2 cellular contexts compared by ENCODE assay signal in the genomic region with DNA sequence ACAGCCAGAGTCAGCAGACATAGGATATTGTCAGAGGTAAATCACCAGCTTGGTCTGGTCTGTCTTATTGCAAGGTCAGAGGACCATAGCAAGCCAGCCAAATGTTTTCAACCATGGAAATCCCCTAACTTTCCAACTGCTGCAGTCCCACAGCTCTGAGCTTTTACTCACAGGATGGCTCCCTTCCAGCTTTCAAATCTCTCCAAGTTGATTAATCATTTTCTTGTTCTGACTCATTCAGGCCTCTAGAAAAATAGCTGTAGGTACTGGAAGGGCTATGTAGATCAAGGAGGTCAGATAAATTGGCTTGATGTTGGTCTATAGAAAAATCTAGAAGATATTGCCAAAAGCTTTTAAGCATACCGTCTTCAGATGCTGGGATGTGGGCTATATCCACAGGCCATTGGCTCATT.
TF ChIP-seq lines count a peak whose summit lies in the region.

No MANE protein-coding gene starts in this region.

TF ChIP-seq in GM12878, 131 proteins besides CTCF, POLR2A, EP300 and RAD21 (continued from another document and continues in another):
- TF ChIP-seq, protein P1, sequence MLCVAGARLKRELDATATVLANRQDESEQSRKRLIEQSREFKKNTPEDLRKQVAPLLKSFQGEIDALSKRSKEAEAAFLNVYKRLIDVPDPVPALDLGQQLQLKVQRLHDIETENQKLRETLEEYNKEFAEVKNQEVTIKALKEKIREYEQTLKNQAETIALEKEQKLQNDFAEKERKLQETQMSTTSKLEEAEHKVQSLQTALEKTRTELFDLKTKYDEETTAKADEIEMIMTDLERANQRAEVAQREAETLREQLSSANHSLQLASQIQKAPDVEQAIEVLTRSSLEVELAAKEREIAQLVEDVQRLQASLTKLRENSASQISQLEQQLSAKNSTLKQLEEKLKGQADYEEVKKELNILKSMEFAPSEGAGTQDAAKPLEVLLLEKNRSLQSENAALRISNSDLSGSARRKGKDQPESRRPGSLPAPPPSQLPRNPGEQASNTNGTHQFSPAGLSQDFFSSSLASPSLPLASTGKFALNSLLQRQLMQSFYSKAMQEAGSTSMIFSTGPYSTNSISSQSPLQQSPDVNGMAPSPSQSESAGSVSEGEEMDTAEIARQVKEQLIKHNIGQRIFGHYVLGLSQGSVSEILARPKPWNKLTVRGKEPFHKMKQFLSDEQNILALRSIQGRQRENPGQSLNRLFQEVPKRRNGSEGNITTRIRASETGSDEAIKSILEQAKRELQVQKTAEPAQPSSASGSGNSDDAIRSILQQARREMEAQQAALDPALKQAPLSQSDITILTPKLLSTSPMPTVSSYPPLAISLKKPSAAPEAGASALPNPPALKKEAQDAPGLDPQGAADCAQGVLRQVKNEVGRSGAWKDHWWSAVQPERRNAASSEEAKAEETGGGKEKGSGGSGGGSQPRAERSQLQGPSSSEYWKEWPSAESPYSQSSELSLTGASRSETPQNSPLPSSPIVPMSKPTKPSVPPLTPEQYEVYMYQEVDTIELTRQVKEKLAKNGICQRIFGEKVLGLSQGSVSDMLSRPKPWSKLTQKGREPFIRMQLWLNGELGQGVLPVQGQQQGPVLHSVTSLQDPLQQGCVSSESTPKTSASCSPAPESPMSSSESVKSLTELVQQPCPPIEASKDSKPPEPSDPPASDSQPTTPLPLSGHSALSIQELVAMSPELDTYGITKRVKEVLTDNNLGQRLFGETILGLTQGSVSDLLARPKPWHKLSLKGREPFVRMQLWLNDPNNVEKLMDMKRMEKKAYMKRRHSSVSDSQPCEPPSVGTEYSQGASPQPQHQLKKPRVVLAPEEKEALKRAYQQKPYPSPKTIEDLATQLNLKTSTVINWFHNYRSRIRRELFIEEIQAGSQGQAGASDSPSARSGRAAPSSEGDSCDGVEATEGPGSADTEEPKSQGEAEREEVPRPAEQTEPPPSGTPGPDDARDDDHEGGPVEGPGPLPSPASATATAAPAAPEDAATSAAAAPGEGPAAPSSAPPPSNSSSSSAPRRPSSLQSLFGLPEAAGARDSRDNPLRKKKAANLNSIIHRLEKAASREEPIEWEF (IDR thresholded peaks at IDR 0.05; ENCODE audit: insufficient replicate concordance, low read depth, low read length) = peak; percentile 47
- TF ChIP-seq, protein P2, sequence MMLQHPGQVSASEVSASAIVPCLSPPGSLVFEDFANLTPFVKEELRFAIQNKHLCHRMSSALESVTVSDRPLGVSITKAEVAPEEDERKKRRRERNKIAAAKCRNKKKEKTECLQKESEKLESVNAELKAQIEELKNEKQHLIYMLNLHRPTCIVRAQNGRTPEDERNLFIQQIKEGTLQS (IDR thresholded peaks at IDR 0.05; ENCODE audit: borderline replicate concordance, extremely low read depth, low read depth, low read length) = no peak
- TF ChIP-seq CBX5 (IDR thresholded peaks at IDR 0.05; ENCODE audit: low read depth) (0 out of 2 replicates have a peak, but pooled peaks have one; percentile 13), MEF2B (IDR thresholded peaks at IDR 0.05; ENCODE audit: partially characterized antibody, poor library complexity, severe bottlenecking) (peak; percentile 24), REST (IDR thresholded peaks at IDR 0.05; ENCODE audit: low read depth, low read length) (0 out of 2 replicates have a peak, but pooled peaks have one; percentile 24), CREM (IDR thresholded peaks at IDR 0.05; ENCODE audit: low read depth) (peak; percentile 75; the same call in 1 of the 2 replicates), SUPT20H (IDR thresholded peaks at IDR 0.05; ENCODE audit: borderline replicate concordance, control insufficient read depth, low read depth, low read length) (no peak), TCF12 (IDR thresholded peaks at IDR 0.05; ENCODE audit: low read depth, low read length) (peak; percentile 67), CREB1 (IDR thresholded peaks at IDR 0.05; ENCODE audit: low read depth) (peak; percentile 36), SMC3 (IDR thresholded peaks at IDR 0.05; ENCODE audit: borderline replicate concordance, low read length) (no peak)

TF ChIP-seq in liver, 16 proteins besides CTCF, POLR2A, EP300 and RAD21 (continued from another document):
- TF ChIP-seq REST (IDR thresholded peaks at IDR 0.05) = peak; percentile 87
- TF ChIP-seq FOXA1 (IDR thresholded peaks at IDR 0.05) = peak; percentile 31
- peak; percentile 90 for TF ChIP-seq NR2F2 (IDR thresholded peaks at IDR 0.05)
- TF ChIP-seq TAF1 (conservative IDR thresholded peaks at IDR 0.05) = no peak
- peak; percentile 63 to 87 for TF ChIP-seq RXRA (IDR thresholded peaks at IDR 0.05)
- TF ChIP-seq, protein P3, sequence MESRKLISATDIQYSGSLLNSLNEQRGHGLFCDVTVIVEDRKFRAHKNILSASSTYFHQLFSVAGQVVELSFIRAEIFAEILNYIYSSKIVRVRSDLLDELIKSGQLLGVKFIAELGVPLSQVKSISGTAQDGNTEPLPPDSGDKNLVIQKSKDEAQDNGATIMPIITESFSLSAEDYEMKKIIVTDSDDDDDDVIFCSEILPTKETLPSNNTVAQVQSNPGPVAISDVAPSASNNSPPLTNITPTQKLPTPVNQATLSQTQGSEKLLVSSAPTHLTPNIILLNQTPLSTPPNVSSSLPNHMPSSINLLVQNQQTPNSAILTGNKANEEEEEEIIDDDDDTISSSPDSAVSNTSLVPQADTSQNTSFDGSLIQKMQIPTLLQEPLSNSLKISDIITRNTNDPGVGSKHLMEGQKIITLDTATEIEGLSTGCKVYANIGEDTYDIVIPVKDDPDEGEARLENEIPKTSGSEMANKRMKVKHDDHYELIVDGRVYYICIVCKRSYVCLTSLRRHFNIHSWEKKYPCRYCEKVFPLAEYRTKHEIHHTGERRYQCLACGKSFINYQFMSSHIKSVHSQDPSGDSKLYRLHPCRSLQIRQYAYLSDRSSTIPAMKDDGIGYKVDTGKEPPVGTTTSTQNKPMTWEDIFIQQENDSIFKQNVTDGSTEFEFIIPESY (IDR thresholded peaks at IDR 0.05) = peak; percentile 73
